In genomic region chr9:81394816-81395215, GRCh38 we compare ENCODE assay signal across 1 cellular context.
TF ChIP-seq lines count a peak whose summit lies in the region.

No MANE protein-coding gene starts in this region.

TF ChIP-seq in WTC11, 78 proteins besides CTCF, POLR2A, EP300 and RAD21 (continued from another document):
- TF ChIP-seq HMGXB4 (CRISPR knock-in tag; IDR thresholded peaks at IDR 0.05) (no peak), ZNF317 (CRISPR knock-in tag; IDR thresholded peaks at IDR 0.05; ENCODE audit: borderline replicate concordance, low read depth) (no peak)
